Comparison of ENCODE assay signal across 21 cellular contexts in genomic region chr2:150232871-150233270, GRCh38.
"Had no signal": no experiment of that assay in that cellular context is flagged by ENCODE, and none has a peak within 500 bp of the region (broad histone marks: within the 10 kb centered on the region; RNA-seq: fewer than 3 reads in every experiment).

No MANE protein-coding gene starts in this region.

- DNase-seq: activated CD4-positive, alpha-beta T cell treated with anti-CD3 and anti-CD28 coated beads for 4 hours; activated CD8-positive, alpha-beta memory T cell treated with anti-CD3 and anti-CD28 coated beads, Interleukin-2, amount 50 U/mL, for 4 hours; activated CD8-positive, alpha-beta T cell treated with anti-CD3 and anti-CD28 coated beads for 36 hours; activated naive CD4-positive, alpha-beta T cell treated with anti-CD3 and anti-CD28 coated beads, Interleukin-2, amount 50 U/mL, for 16 hours; activated naive CD8-positive, alpha-beta T cell treated with anti-CD3 and anti-CD28 coated beads, Interleukin-2, amount 10 ng/mL, durations not matched to agents 7 days and 5 days; adrenal gland; aorta; caudate nucleus; MG63; NCI-H187; NCI-H446; NCI-H524 treated with DMSO at 0.1 percent for 48 hours; NK-92 treated with Interleukin-12 subunit alpha and Interleukin-12 subunit beta, amount 100 ng/mL, for 24 hours; OCI-M1; Right ventricle myocardium superior; SJCRH30 had no signal

- H3K27me3 ChIP-seq: adrenal gland, breast epithelium, MG63, SJCRH30 had no signal

- H3K36me3 ChIP-seq: adrenal gland, breast epithelium, MG63, SJCRH30 had no signal

- H3K4me3 ChIP-seq: adrenal gland, breast epithelium, MG63, SJCRH30 had no signal

- H3K9me3 Mint-ChIP-seq: activated CD8-positive, alpha-beta T cell treated with anti-CD3 and anti-CD28 coated beads for 36 hours; activated naive CD8-positive, alpha-beta T cell treated with anti-CD3 and anti-CD28 coated beads, Interleukin-2, amount 10 ng/mL, durations not matched to agents 7 days and 5 days; T-helper 1 cell treated with Interleukin-12 subunit alpha and Interleukin-12 subunit beta and Interleukin-4 antibody, amounts not matched to agents 30 μg/mL and 1 μg/mL, for 36 hours had no signal

- H3K4me3 Mint-ChIP-seq: activated CD8-positive, alpha-beta T cell treated with anti-CD3 and anti-CD28 coated beads for 36 hours; activated naive CD8-positive, alpha-beta T cell treated with anti-CD3 and anti-CD28 coated beads, Interleukin-2, amount 10 ng/mL, durations not matched to agents 7 days and 5 days; T-helper 1 cell treated with Interleukin-12 subunit alpha and Interleukin-12 subunit beta and Interleukin-4 antibody, amounts not matched to agents 30 μg/mL and 1 μg/mL, for 36 hours had no signal

- H3K27ac ChIP-seq: adrenal gland, RWPE1, SJCRH30 had no signal

- H3K9me3 ChIP-seq: adrenal gland, breast epithelium, SJCRH30 had no signal

- H3K27me3 Mint-ChIP-seq: activated CD8-positive, alpha-beta T cell treated with anti-CD3 and anti-CD28 coated beads for 36 hours; activated naive CD8-positive, alpha-beta T cell treated with anti-CD3 and anti-CD28 coated beads, Interleukin-2, amount 10 ng/mL, durations not matched to agents 7 days and 5 days had no signal

- H3K4me1 ChIP-seq: adrenal gland, SJCRH30 had no signal

- H3K27ac Mint-ChIP-seq: activated CD8-positive, alpha-beta T cell treated with anti-CD3 and anti-CD28 coated beads for 36 hours; activated naive CD8-positive, alpha-beta T cell treated with anti-CD3 and anti-CD28 coated beads, Interleukin-2, amount 10 ng/mL, durations not matched to agents 7 days and 5 days; T-helper 1 cell treated with Interleukin-12 subunit alpha and Interleukin-12 subunit beta and Interleukin-4 antibody, amounts not matched to agents 30 μg/mL and 1 μg/mL, for 36 hours had no signal

- H3K4me1 Mint-ChIP-seq: activated naive CD8-positive, alpha-beta T cell treated with anti-CD3 and anti-CD28 coated beads, Interleukin-2, amount 10 ng/mL, durations not matched to agents 7 days and 5 days had no signal

- ATAC-seq: activated CD4-positive, CD25-positive, alpha-beta regulatory T cell treated with anti-CD3 and anti-CD28 coated beads, Interleukin-2, amount 50 U/mL, for 24 hours; activated CD8-positive, alpha-beta T cell treated with anti-CD3 and anti-CD28 coated beads for 36 hours; Panc1 had no signal

- H3K36me3 Mint-ChIP-seq: activated naive CD8-positive, alpha-beta T cell treated with anti-CD3 and anti-CD28 coated beads, Interleukin-2, amount 10 ng/mL, durations not matched to agents 7 days and 5 days had no signal
